Comparison of ENCODE assay signal across 1 cellular context in the genomic region with DNA sequence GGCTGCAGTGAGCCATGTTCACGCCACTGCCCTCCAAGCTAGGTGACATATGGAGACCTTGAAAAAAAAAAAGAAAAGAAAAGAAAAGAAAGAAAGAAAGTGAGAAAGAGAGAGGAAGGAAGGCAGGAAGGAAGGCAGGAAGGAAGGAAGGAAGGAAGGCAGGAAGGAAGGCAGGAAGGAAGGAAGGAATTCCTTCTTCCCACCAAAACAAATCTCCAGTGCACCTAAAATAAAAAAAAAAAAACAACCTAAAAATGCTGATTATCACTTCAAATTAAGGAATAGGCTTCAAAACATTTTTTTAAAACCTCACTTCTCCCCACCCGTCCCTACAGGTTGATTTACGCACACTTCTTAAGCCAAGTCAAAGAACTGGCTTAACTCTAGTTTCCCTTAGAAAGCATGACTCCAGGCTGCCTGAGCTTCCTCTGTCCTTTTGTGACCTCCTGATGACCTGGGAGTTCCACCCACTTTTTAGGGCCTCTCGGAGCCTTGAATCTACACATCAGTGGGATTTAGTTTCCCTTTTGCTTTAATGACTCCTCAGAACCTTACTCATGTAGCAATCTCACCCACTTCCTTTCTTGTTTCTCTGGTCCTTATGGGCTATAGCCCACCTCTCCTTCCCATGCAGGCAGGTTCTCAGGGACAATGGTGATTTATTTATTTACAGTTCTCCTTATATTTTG.
TF ChIP-seq lines count a peak whose summit lies in the region.

No MANE protein-coding gene starts in this region.

TF ChIP-seq in IMR-90, 13 proteins besides CTCF, POLR2A, EP300 and RAD21:
- TF ChIP-seq RCOR1 (IDR thresholded peaks at IDR 0.05; ENCODE audit: insufficient replicate concordance, low read length) (no peak), NFE2L2 (IDR thresholded peaks at IDR 0.05; ENCODE audit: low read depth, low read length) (no peak)
